Comparison of ENCODE assay signal across 1 cellular context in genomic region chr10:102411341-102412255, GRCh38.
TF ChIP-seq lines count a peak whose summit lies in the region.

No MANE protein-coding gene starts in this region.

TF ChIP-seq in GM23338, 12 proteins besides CTCF, POLR2A, EP300 and RAD21:
- no peak for TF ChIP-seq NANOG (IDR thresholded peaks at IDR 0.05; ENCODE audit: borderline replicate concordance)
- TF ChIP-seq CREB1 (CRISPR knock-in tag; IDR thresholded peaks at IDR 0.05; ENCODE audit: low read depth) = no peak
- no peak for TF ChIP-seq STAT1 (IDR thresholded peaks at IDR 0.05; ENCODE audit: unreplicated experiment)
- no peak for TF ChIP-seq EZH2phosphoT487 (IDR thresholded peaks at IDR 0.05; ENCODE audit: unreplicated experiment)
- TF ChIP-seq REST (IDR thresholded peaks at IDR 0.05; ENCODE audit: unreplicated experiment) = no peak
- no peak for TF ChIP-seq EZH2 (IDR thresholded peaks at IDR 0.05; ENCODE audit: low read depth, unreplicated experiment)
- no peak for TF ChIP-seq ZNF331 (CRISPR knock-in tag; IDR thresholded peaks at IDR 0.05; ENCODE audit: low read depth)
- no peak for TF ChIP-seq ZNF462 (CRISPR knock-in tag; IDR thresholded peaks at IDR 0.05)
- TF ChIP-seq ZNF114 (CRISPR knock-in tag; IDR thresholded peaks at IDR 0.05) = no peak
- TF ChIP-seq POLR2AphosphoS5 (IDR thresholded peaks at IDR 0.05; ENCODE audit: low read depth) = no peak
- TF ChIP-seq JUNB (IDR thresholded peaks at IDR 0.05; ENCODE audit: unreplicated experiment) = no peak
- TF ChIP-seq ETS1 (IDR thresholded peaks at IDR 0.05) = no peak
